Comparison of ENCODE assay signal across 8 cellular contexts in the genomic region with DNA sequence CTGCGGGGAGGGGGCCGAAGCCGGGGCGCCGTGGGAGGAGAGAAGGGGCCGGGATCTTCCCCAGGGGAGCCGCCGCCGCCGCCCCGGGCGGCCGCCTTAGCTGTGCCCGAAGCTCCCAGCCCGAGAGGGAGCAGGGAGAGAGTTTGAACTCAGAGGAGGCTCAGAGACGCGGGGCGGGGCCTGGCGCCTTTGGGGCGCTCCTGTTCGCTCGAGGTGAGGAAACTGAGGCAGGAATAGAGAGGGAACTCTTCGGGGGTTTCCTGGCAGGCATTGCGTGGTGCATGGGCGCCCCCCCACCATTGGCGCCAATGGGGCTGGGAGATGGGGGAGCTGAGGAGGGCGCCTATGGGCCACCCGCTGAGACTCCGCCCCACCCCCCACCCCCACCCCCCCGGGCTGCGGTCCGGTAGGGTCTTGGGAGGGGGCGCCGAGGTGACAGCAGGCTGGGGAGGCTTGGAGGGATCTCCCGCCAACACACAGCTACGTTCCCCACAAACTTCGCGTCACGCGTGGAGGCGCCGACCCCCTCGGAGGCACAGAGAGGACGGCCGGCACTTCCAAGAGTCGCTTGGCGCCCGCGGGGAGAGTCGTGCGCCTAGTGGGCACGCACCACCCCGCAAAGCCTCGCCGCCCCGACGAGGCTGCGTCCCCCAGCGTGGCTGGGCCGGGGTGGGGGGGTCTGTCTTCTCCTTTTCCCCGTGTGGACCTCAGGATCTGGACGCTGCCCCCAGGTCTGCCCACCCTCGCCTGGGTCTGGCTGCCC. TPM values are rescaled to one million over a fixed set of nuclear protein-coding genes. Genes with fewer than 3 reads are reported as not detected.
DNase-seq lines count a peak whose midpoint lies in the region; ATAC-seq, FAIRE-seq and TF ChIP-seq lines count a peak whose summit lies in the region.

No MANE protein-coding gene starts in this region.

- peaks cover 12% of the 10 kb centered on the region; the same call in 1 of the 2 replicates for H3K36me3 ChIP-seq in Karpas-422 (ENCODE audit: insufficient read depth, low read length)
- peaks cover 0 to 37% (median 13%) of the 10 kb centered on the region in 3 donors for H3K36me3 ChIP-seq in pancreas

- peaks cover 25% of the 10 kb centered on the region for H3K79me2 ChIP-seq in Karpas-422 (ENCODE audit: low read length)

- H3K27ac ChIP-seq in Karpas-422 (ENCODE audit: low read length): peak overlapping the region; percentile 86
- peak overlapping the region; percentile 95 to 100 (median 98) for H3K27ac ChIP-seq in pancreas

- H4K20me1 ChIP-seq in Karpas-422 (ENCODE audit: insufficient read depth, low read depth, low read length): no peaks in the 10 kb centered on the region

- 0 to 2% methylated on average over 46 to 63 of the region's 63 CpGs for WGBS in pancreas, 2 donors

- no peaks in the 10 kb centered on the region for H3K9me2 ChIP-seq in Karpas-422 (replicated peaks; ENCODE audit: insufficient read depth, low read length)

- H3K4me3 ChIP-seq in Karpas-422 (ENCODE audit: low read length) (peak overlapping the region; percentile 94), pancreas (peak overlapping the region; percentile 80 to 98 (median 90))

- FAIRE-seq in pancreas (lab: Jason Lieb, UNC): no peak

- peak overlapping the region; percentile 92 for H2AFZ ChIP-seq in Karpas-422 (ENCODE audit: low read length)

- H3K4me2 ChIP-seq in Karpas-422 (ENCODE audit: low read depth, low read length, poor library complexity, severe bottlenecking): peak overlapping the region; percentile 88

- peak; percentile 61 for DNase-seq in D341Med (ENCODE audit: low spot score)
- peak; percentile 71 for DNase-seq in Karpas-422
- peak; percentile 79 for DNase-seq in activated effector memory CD4-positive, alpha-beta T cell treated with anti-CD3 and anti-CD28 coated beads, Interleukin-2, amount 50 U/mL, for 16 hours
- DNase-seq in glomerular visceral epithelial cell (ENCODE audit: extremely low spot score): peak; percentile 29
- peak; percentile 50 to 87 (median 66) for DNase-seq in pancreas
- DNase-seq in NOMO-1 (lab: John Stamatoyannopoulos, UW; ENCODE audit: unreplicated experiment in 2 of 2): no peak
- no peak for DNase-seq in NCI-H187 (lab: John Stamatoyannopoulos, UW)
- no peak for DNase-seq in inferior parietal cortex (ENCODE audit: extremely low spot score)

- no peak for TF ChIP-seq CTCF in pancreas (IDR thresholded peaks at IDR 0.05)

- H3K4me1 ChIP-seq in Karpas-422 (ENCODE audit: low read length) (peaks cover 65% of the 10 kb centered on the region), pancreas (peaks cover 15 to 19% (median 15%) of the 10 kb centered on the region in 3 donors)

- peak overlapping the region; percentile 97 for H3K9ac ChIP-seq in Karpas-422 (ENCODE audit: low read length)

- H3K27me3 ChIP-seq in Karpas-422 (ENCODE audit: low read length): no peaks in the 10 kb centered on the region
- H3K27me3 ChIP-seq in pancreas: no peaks in the 10 kb centered on the region

- peak in 2 of 4 donors; percentile 1 to 3 for ATAC-seq in pancreas

- H3K9me3 ChIP-seq in Karpas-422 (ENCODE audit: low read length) (no peaks in the 10 kb centered on the region), pancreas (no peaks in the 10 kb centered on the region)

- intact Hi-C loops in pancreas (cut with DNase I): loop anchor here in 1 of 3 donors (10.0 kb wide), 1 partner anchor 254 kb away; a partner anchor contains a TSS

RNA-seq across cellular contexts. Expression of a gene that starts 0.7 kb away (rescaled TPM):
- total RNA-seq in Karpas-422 (2014; rRNA removed; shearing (Covaris generic); ENCODE audit: low replicate concordance): 46.3 and 72.6 TPM in 2 replicates
- total RNA-seq in pancreas: 10 to 100 TPM; 54.2 to 90.8 (median 71.5) TPM
- polyA plus RNA-seq in pancreas: 10 to 100 TPM; 76.0 to 89.8 TPM

RNA-seq across cellular contexts. Expression of a gene that starts 18.3 kb away (rescaled TPM):
- 1.9 TPM in 1 of 2 replicates, not detected in the other for total RNA-seq in Karpas-422 (2014; rRNA removed; shearing (Covaris generic); ENCODE audit: low replicate concordance)
- 10 to 100 TPM in 2 of 6 donors, 1 to 10 TPM in 3, under 1 TPM in 1; 0.51 to 16.2 (median 5.6) TPM for total RNA-seq in pancreas
- 1 to 10 TPM; 3.9 to 6.4 TPM for polyA plus RNA-seq in pancreas

RNA-seq across cellular contexts. Expression of a gene that starts 18.6 kb away (rescaled TPM):
- not detected in 2 replicates for total RNA-seq in Karpas-422 (2014; rRNA removed; shearing (Covaris generic); ENCODE audit: low replicate concordance)
- total RNA-seq in pancreas: 10 to 100 TPM; 10.7 to 27.9 (median 17.6) TPM
- 10 to 100 TPM; 10.1 to 12.6 TPM for polyA plus RNA-seq in pancreas

RNA-seq across cellular contexts. Expression of a gene that starts 43.7 kb away (rescaled TPM):
- not detected in 2 replicates for total RNA-seq in Karpas-422 (2014; rRNA removed; shearing (Covaris generic); ENCODE audit: low replicate concordance)
- 1 to 10 TPM in 3 of 6 donors, under 1 TPM in 3; 0.64 to 2.7 (median 1.0) TPM for total RNA-seq in pancreas
- 1 to 10 TPM; 4.5 to 7.3 TPM for polyA plus RNA-seq in pancreas

Comparison
In these comparisons a context has a peak if more than half of its experiments do, and no peak if none do; other contexts are left out.
1. DNase-seq: peak in D341Med (single experiment), Karpas-422 (single experiment), activated effector memory CD4-positive, alpha-beta T cell treated with anti-CD3 and anti-CD28 coated beads, Interleukin-2, amount 50 U/mL, for 16 hours (single experiment), glomerular visceral epithelial cell (single experiment) and pancreas (6 of 6); none in NOMO-1 (0 of 2), NCI-H187 (0 of 2) and inferior parietal cortex (single experiment).
2. RNA of a gene that starts 18.6 kb away (total RNA-seq): 10.7 to 27.9 TPM in pancreas; not detected in Karpas-422; every median in the first group is over 10 times any median in the second.